In the genomic region with DNA sequence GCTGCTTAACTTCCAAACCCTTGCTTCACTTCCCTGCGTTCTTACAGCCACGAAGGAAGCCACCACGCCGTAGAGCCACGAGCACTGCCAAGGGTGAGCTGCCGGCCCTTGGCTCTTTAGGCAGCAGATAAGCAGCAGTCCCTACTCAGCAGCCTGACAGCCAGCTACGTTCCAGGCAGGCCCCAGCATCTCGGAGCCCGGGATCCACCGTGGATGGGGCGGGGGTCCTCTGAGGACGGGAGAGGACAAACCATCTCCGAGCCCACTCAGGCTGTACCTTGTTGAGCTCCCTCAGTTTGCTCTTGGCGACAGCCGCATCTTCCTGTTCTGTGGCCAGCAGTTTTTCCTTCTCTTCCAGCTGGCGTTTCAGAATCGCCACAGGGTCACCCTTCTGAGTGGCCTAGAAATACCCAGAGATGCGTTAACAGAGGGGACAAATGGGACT, we compare ENCODE assay signal across 1 cellular context.
TF ChIP-seq lines count a peak whose summit lies in the region.

No MANE protein-coding gene starts in this region.

TF ChIP-seq in WTC11, 78 proteins besides CTCF, POLR2A, EP300 and RAD21 (continued from another document):
- no peak for TF ChIP-seq ARID4B (CRISPR knock-in tag; IDR thresholded peaks at IDR 0.05; ENCODE audit: borderline replicate concordance)
- TF ChIP-seq FOXJ3 (CRISPR knock-in tag; IDR thresholded peaks at IDR 0.05; ENCODE audit: borderline replicate concordance), result no peak
- TF ChIP-seq MYBL2 (CRISPR knock-in tag; IDR thresholded peaks at IDR 0.05), result no peak
- TF ChIP-seq RELA (CRISPR knock-in tag; IDR thresholded peaks at IDR 0.05; ENCODE audit: borderline replicate concordance), result no peak
- TF ChIP-seq, protein P1, sequence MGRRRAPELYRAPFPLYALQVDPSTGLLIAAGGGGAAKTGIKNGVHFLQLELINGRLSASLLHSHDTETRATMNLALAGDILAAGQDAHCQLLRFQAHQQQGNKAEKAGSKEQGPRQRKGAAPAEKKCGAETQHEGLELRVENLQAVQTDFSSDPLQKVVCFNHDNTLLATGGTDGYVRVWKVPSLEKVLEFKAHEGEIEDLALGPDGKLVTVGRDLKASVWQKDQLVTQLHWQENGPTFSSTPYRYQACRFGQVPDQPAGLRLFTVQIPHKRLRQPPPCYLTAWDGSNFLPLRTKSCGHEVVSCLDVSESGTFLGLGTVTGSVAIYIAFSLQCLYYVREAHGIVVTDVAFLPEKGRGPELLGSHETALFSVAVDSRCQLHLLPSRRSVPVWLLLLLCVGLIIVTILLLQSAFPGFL (CRISPR knock-in tag; IDR thresholded peaks at IDR 0.05; ENCODE audit: borderline replicate concordance), result no peak
- no peak for TF ChIP-seq OVOL2 (CRISPR knock-in tag; IDR thresholded peaks at IDR 0.05; ENCODE audit: borderline replicate concordance)
- no peak for TF ChIP-seq ZNF396 (CRISPR knock-in tag; IDR thresholded peaks at IDR 0.05; ENCODE audit: borderline replicate concordance)
- no peak for TF ChIP-seq ZNF317 (CRISPR knock-in tag; IDR thresholded peaks at IDR 0.05; ENCODE audit: borderline replicate concordance, low read depth)
TF ChIP-seq in WTC11: peak in this region for 0.
